1 cellular context compared by ENCODE assay signal in the genomic region with DNA sequence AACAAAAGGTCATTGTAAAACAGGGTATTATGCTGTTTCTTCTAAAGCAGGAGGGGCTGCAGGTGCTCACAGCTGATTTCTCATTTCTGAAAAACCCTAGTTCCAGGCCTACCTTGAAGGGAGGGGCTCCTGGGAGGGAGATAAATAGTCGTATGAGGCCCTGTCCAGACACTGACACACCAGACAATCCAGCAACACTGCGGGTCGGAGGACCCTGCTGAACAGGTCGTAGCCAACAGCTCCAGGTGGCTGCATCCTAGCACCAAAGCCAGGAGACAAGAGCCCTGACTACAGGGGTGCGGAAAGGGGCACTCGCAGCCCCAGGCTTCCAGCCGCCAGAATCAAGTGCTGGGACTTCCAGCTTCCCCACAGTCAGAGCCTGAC.
A peak's percentile ranks its signal among the peaks of the same experiment; 100 is the strongest.
TF ChIP-seq lines count a peak whose summit lies in the region.

No MANE protein-coding gene starts in this region.

TF ChIP-seq in HepG2, 621 proteins besides CTCF, POLR2A, EP300 and RAD21 (continued from another document):
- TF ChIP-seq ZNF598 (CRISPR knock-in tag; IDR thresholded peaks at IDR 0.05; ENCODE audit: borderline replicate concordance) (no peak), KAT7 (CRISPR knock-in tag; IDR thresholded peaks at IDR 0.05; ENCODE audit: borderline replicate concordance) (0 out of 2 replicates have a peak, but pooled peaks have one; percentile 21), RFXAP (CRISPR knock-in tag; IDR thresholded peaks at IDR 0.05; ENCODE audit: borderline replicate concordance) (0 out of 2 replicates have a peak, but pooled peaks have one; percentile 50), ZNF543 (CRISPR knock-in tag; IDR thresholded peaks at IDR 0.05) (peak; percentile 7; the same call in 1 of the 2 replicates), ZNF235 (CRISPR knock-in tag; IDR thresholded peaks at IDR 0.05; ENCODE audit: borderline replicate concordance) (peak; percentile 21; the same call in 1 of the 2 replicates)
- TF ChIP-seq, protein P1, sequence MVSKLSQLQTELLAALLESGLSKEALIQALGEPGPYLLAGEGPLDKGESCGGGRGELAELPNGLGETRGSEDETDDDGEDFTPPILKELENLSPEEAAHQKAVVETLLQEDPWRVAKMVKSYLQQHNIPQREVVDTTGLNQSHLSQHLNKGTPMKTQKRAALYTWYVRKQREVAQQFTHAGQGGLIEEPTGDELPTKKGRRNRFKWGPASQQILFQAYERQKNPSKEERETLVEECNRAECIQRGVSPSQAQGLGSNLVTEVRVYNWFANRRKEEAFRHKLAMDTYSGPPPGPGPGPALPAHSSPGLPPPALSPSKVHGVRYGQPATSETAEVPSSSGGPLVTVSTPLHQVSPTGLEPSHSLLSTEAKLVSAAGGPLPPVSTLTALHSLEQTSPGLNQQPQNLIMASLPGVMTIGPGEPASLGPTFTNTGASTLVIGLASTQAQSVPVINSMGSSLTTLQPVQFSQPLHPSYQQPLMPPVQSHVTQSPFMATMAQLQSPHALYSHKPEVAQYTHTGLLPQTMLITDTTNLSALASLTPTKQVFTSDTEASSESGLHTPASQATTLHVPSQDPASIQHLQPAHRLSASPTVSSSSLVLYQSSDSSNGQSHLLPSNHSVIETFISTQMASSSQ (IDR thresholded peaks at IDR 0.05; ENCODE audit: low read depth): no peak
- TF ChIP-seq, protein P1 (CRISPR knock-in tag; IDR thresholded peaks at IDR 0.05; ENCODE audit: borderline replicate concordance): 0 out of 2 replicates have a peak, but pooled peaks have one; percentile 22
- TF ChIP-seq, protein P2, sequence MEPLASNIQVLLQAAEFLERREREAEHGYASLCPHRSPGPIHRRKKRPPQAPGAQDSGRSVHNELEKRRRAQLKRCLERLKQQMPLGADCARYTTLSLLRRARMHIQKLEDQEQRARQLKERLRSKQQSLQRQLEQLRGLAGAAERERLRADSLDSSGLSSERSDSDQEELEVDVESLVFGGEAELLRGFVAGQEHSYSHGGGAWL (CRISPR knock-in tag; IDR thresholded peaks at IDR 0.05): 0 out of 2 replicates have a peak, but pooled peaks have one; percentile 9
- TF ChIP-seq, protein P3, sequence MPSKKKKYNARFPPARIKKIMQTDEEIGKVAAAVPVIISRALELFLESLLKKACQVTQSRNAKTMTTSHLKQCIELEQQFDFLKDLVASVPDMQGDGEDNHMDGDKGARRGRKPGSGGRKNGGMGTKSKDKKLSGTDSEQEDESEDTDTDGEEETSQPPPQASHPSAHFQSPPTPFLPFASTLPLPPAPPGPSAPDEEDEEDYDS (CRISPR knock-in tag; IDR thresholded peaks at IDR 0.05): peak; percentile 5; the same call in 1 of the 2 replicates
- TF ChIP-seq, protein P4, sequence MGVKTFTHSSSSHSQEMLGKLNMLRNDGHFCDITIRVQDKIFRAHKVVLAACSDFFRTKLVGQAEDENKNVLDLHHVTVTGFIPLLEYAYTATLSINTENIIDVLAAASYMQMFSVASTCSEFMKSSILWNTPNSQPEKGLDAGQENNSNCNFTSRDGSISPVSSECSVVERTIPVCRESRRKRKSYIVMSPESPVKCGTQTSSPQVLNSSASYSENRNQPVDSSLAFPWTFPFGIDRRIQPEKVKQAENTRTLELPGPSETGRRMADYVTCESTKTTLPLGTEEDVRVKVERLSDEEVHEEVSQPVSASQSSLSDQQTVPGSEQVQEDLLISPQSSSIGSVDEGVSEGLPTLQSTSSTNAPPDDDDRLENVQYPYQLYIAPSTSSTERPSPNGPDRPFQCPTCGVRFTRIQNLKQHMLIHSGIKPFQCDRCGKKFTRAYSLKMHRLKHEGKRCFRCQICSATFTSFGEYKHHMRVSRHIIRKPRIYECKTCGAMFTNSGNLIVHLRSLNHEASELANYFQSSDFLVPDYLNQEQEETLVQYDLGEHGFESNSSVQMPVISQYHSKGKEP (CRISPR knock-in tag; IDR thresholded peaks at IDR 0.05): 0 out of 2 replicates have a peak, but pooled peaks have one; percentile 10
- TF ChIP-seq, protein P5, sequence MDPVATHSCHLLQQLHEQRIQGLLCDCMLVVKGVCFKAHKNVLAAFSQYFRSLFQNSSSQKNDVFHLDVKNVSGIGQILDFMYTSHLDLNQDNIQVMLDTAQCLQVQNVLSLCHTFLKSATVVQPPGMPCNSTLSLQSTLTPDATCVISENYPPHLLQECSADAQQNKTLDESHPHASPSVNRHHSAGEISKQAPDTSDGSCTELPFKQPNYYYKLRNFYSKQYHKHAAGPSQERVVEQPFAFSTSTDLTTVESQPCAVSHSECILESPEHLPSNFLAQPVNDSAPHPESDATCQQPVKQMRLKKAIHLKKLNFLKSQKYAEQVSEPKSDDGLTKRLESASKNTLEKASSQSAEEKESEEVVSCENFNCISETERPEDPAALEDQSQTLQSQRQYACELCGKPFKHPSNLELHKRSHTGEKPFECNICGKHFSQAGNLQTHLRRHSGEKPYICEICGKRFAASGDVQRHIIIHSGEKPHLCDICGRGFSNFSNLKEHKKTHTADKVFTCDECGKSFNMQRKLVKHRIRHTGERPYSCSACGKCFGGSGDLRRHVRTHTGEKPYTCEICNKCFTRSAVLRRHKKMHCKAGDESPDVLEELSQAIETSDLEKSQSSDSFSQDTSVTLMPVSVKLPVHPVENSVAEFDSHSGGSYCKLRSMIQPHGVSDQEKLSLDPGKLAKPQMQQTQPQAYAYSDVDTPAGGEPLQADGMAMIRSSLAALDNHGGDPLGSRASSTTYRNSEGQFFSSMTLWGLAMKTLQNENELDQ (CRISPR knock-in tag; IDR thresholded peaks at IDR 0.05; ENCODE audit: borderline replicate concordance): no peak
TF ChIP-seq in HepG2: peak in this region for 37.
